In genomic region chr13:114110091-114110829, GRCh38 we compare ENCODE assay signal across 8 cellular contexts. TPM values are rescaled to one million over a fixed set of nuclear protein-coding genes. Genes with fewer than 3 reads are reported as not detected.
DNase-seq lines count a peak whose midpoint lies in the region; ATAC-seq and TF ChIP-seq lines count a peak whose summit lies in the region.

No MANE protein-coding gene starts in this region.

- H3K36me3 ChIP-seq in CD8-positive, alpha-beta T cell (ENCODE audit: insufficient read depth, low read length) = peaks cover 38% of the 10 kb centered on the region
- no peaks in the 10 kb centered on the region for H3K36me3 ChIP-seq in right lobe of liver

- CTCF ChIA-PET in CD8-positive, alpha-beta T cell (lab: Charles Lee) = interaction anchor here (0.7 to 7.0 kb wide), 15 partner anchors 12 to 173 kb away, joined by 3 to 56 read pairs (median 4); no protein-coding TSS in a partner anchor

- DNase-seq in CD8-positive, alpha-beta T cell = peak; percentile 64 to 90 (median 79)
- DNase-seq in SW480 (ENCODE audit: low spot score) = peak; percentile 70
- DNase-seq in right lobe of liver = peak; percentile 48 to 61 (median 51)
- DNase-seq in stimulated activated naive CD4-positive, alpha-beta T cell treated with Interleukin-2 at 50 U/mL for 16 hours (lab: John Stamatoyannopoulos, UW) = peak; percentile 66
- DNase-seq in NCI-H524 treated with DMSO at 0.1 percent for 48 hours (lab: John Stamatoyannopoulos, UW) = no peak
- no peak for DNase-seq in OCI-M2 (lab: John Stamatoyannopoulos, UW; ENCODE audit: unreplicated experiment)

- H3K9me3 Mint-ChIP-seq in CD8-positive, alpha-beta T cell = no peaks in the 10 kb centered on the region
- H3K9me3 Mint-ChIP-seq in activated naive CD8-positive, alpha-beta T cell (ENCODE audit: low read depth) = no peaks in the 10 kb centered on the region

- no peaks in the 10 kb centered on the region for H3K9me3 ChIP-seq in CD8-positive, alpha-beta T cell (ENCODE audit: low read length)
- H3K9me3 ChIP-seq in right lobe of liver = no peaks in the 10 kb centered on the region

- H3K36me3 Mint-ChIP-seq in CD8-positive, alpha-beta T cell = peaks cover 60% of the 10 kb centered on the region
- H3K36me3 Mint-ChIP-seq in activated naive CD8-positive, alpha-beta T cell = peaks cover 2% of the 10 kb centered on the region

- no peaks in the 10 kb centered on the region for H3K27me3 Mint-ChIP-seq in CD8-positive, alpha-beta T cell (ENCODE audit: low read depth)
- H3K27me3 Mint-ChIP-seq in activated naive CD8-positive, alpha-beta T cell = no peaks in the 10 kb centered on the region

- H3K27ac Mint-ChIP-seq in CD8-positive, alpha-beta T cell = peak overlapping the region; percentile 94
- H3K27ac Mint-ChIP-seq in activated naive CD8-positive, alpha-beta T cell = peak overlapping the region; percentile 96

- no peaks in the 10 kb centered on the region for H3K27me3 ChIP-seq in CD8-positive, alpha-beta T cell (ENCODE audit: insufficient read depth, low read length)
- no peaks in the 10 kb centered on the region for H3K27me3 ChIP-seq in right lobe of liver

- WGBS in right lobe of liver (ENCODE audit: insufficient coverage, low coverage, low lambda C conversion rate, missing lambda C conversion rate) = 58% methylated on average over 20 of the region's 25 CpGs

- peak overlapping the region; percentile 53 for H3K4me3 ChIP-seq in CD8-positive, alpha-beta T cell (ENCODE audit: low read depth, low read length)
- no peak overlapping the region for H3K4me3 ChIP-seq in right lobe of liver

- no peak for TF ChIP-seq POLR2A in right lobe of liver (IDR thresholded peaks at IDR 0.05)

- POLR2A ChIA-PET in CD8-positive, alpha-beta T cell (lab: Charles Lee) = interaction anchor here (0.7 to 3.5 kb wide), 11 partner anchors 19 to 116 kb away, joined by 3 to 16 read pairs (median 4); no protein-coding TSS in a partner anchor

- peak overlapping the region; percentile 50 for H3K27ac ChIP-seq in CD8-positive, alpha-beta T cell (ENCODE audit: low read depth, low read length)
- H3K27ac ChIP-seq in right lobe of liver = no peak overlapping the region

- H3K4me1 ChIP-seq in CD8-positive, alpha-beta T cell (ENCODE audit: insufficient read depth, low read length) = peaks cover 95% of the 10 kb centered on the region
- no peaks in the 10 kb centered on the region for H3K4me1 ChIP-seq in right lobe of liver

- peak; percentile 86 for ATAC-seq in CD8-positive, alpha-beta T cell
- ATAC-seq in HG02678 (IDR thresholded peaks at IDR 0.05; ENCODE audit: unreplicated experiment) (peak; percentile 54), right lobe of liver (peak; percentile 2 to 48 (median 34))

- peaks cover 82% of the 10 kb centered on the region for H3K4me1 Mint-ChIP-seq in CD8-positive, alpha-beta T cell (ENCODE audit: low read depth)
- H3K4me1 Mint-ChIP-seq in activated naive CD8-positive, alpha-beta T cell (ENCODE audit: low read depth) = peaks cover 79% of the 10 kb centered on the region

- intact Hi-C loops in CD8-positive, alpha-beta T cell (cut with DNase I, micrococcal nuclease) = loop anchor here (1.0 to 5.0 kb wide), 10 partner anchors 19 to 293 kb away; no protein-coding TSS in a partner anchor
- intact Hi-C loops in right lobe of liver (cut with DNase I) = no loop called here

- TF ChIP-seq CTCF in CD8-positive, alpha-beta T cell (IDR thresholded peaks at IDR 0.05) = peak; percentile 69
- TF ChIP-seq CTCF in right lobe of liver (IDR thresholded peaks at IDR 0.05) = peak in 1 of 4 donors; percentile 8

- peak overlapping the region; percentile 83 for H3K4me3 Mint-ChIP-seq in CD8-positive, alpha-beta T cell
- peak overlapping the region; percentile 87 for H3K4me3 Mint-ChIP-seq in activated naive CD8-positive, alpha-beta T cell

RNA-seq across cellular contexts. Expression of gene RASA3, which starts 22.2 kb away (rescaled TPM):
- total RNA-seq in CD8-positive, alpha-beta T cell = 100 to 1,000 TPM; 144 TPM
- 1 to 10 TPM; 3.5 to 7.9 (median 4.6) TPM for total RNA-seq in right lobe of liver

Comparison
In these comparisons a context has a peak if more than half of its experiments do, and no peak if none do; other contexts are left out.
1. ATAC-seq: peak in every context shown above with its lines; median percentile 86 in CD8-positive, alpha-beta T cell; 54 in HG02678; 34 in right lobe of liver.
2. DNase-seq: peak in CD8-positive, alpha-beta T cell (7 of 7), SW480 (single experiment), right lobe of liver (3 of 3) and stimulated activated naive CD4-positive, alpha-beta T cell treated with Interleukin-2 at 50 U/mL for 16 hours (single experiment); none in NCI-H524 treated with DMSO at 0.1 percent for 48 hours (single experiment) and OCI-M2 (single experiment).
3. RNA of gene RASA3, which starts 22.2 kb away (total RNA-seq): 144 TPM in CD8-positive, alpha-beta T cell; 3.5 to 7.9 TPM in right lobe of liver; every median in the first group is over 10 times any median in the second.
4. intact Hi-C loops: an anchor here in CD8-positive, alpha-beta T cell (1.0 to 5.0 kb wide); none called in right lobe of liver.